Comparison of ENCODE assay signal across 8 cellular contexts in genomic region chr7:155299539-155300202, GRCh38. TPM values are rescaled to one million over a fixed set of nuclear protein-coding genes. Genes with fewer than 3 reads are reported as not detected.
A peak's percentile ranks its signal among the peaks of the same experiment; 100 is the strongest.
DNase-seq lines count a peak whose midpoint lies in the region; ATAC-seq and TF ChIP-seq lines count a peak whose summit lies in the region.

No MANE protein-coding gene starts in this region.

- 62 to 65% methylated on average over 8 of the region's 8 CpGs for WGBS in aorta, 2 donors

- H3K27ac ChIP-seq in coronary artery (peak overlapping the region; percentile 92 to 93), aorta (ENCODE audit: low read depth in 1 of 2, low read length in 2 of 2) (no peak overlapping the region)

- peak overlapping the region; percentile 96 to 99 (median 98) for H3K27ac Mint-ChIP-seq in naive B cell

- DNase-seq in NCI-H82 (lab: John Stamatoyannopoulos, UW) (peak; percentile 86), NCI-H82 treated with DMSO at 0.1 percent for 48 hours (lab: John Stamatoyannopoulos, UW; ENCODE audit: unreplicated experiment) (no peak), RKO (ENCODE audit: low spot score) (peak; percentile 77), coronary artery (ENCODE audit: low spot score) (no peak), naive B cell (no peak), aorta (no peak)

- H3K36me3 Mint-ChIP-seq in naive B cell, result peaks cover 5 to 7% of the 10 kb centered on the region in 2 donors

- H3K9me3 ChIP-seq in aorta (ENCODE audit: control insufficient read depth, low read length), result no peaks in the 10 kb centered on the region

- no peak for TF ChIP-seq CTCF in coronary artery (IDR thresholded peaks at IDR 0.05)

- no peaks in the 10 kb centered on the region for H3K27me3 ChIP-seq in aorta (ENCODE audit: control insufficient read depth in 1 of 2, insufficient read depth in 2 of 2, low read length in 1 of 2)

- no peaks in the 10 kb centered on the region for H3K27me3 Mint-ChIP-seq in naive B cell

- peaks cover 0 to 3% of the 10 kb centered on the region in 2 donors for H3K36me3 ChIP-seq in aorta (ENCODE audit: control insufficient read depth in 1 of 2, insufficient read depth in 2 of 2, low read length in 1 of 2)

- H3K4me1 Mint-ChIP-seq in naive B cell, result peaks cover 31 to 47% (median 45%) of the 10 kb centered on the region in 3 donors

- intact Hi-C loops in aorta (cut with DNase I), result loop anchor here (5.0 to 10.0 kb wide), 4 partner anchors 42 to 372 kb away; partner anchors contain the start of genes PAXIP1 (in 1 of the 2) and RBM33 (in 1 of the 2)

- peak overlapping the region; percentile 83 for H3K4me3 ChIP-seq in coronary artery
- peak overlapping the region in 1 of 2 donors; percentile 4 for H3K4me3 ChIP-seq in aorta (ENCODE audit: low read length in 2 of 2)

- H3K4me3 Mint-ChIP-seq in naive B cell, result peak overlapping the region; percentile 92 to 98 (median 94)

- ATAC-seq in naive B cell (ENCODE audit: low read depth in 2 of 2), result no peak
- no peak for ATAC-seq in HG02571 (IDR thresholded peaks at IDR 0.05; ENCODE audit: unreplicated experiment)
- no peak for ATAC-seq in HG03442 (IDR thresholded peaks at IDR 0.05; ENCODE audit: unreplicated experiment)
- no peak for ATAC-seq in aorta (ENCODE audit: low FRiP score)

- no peaks in the 10 kb centered on the region for H3K9me3 Mint-ChIP-seq in naive B cell

- H3K4me1 ChIP-seq in aorta (ENCODE audit: control insufficient read depth in 1 of 2, insufficient read depth in 2 of 2, low read length in 2 of 2), result no peaks in the 10 kb centered on the region

RNA-seq across cellular contexts. Expression of gene INSIG1, which starts 2.0 kb away (rescaled TPM):
- polyA plus RNA-seq in naive B cell (ENCODE audit: low read depth in 6 of 6), result 10 to 100 TPM; 55.4 to 85.8 (median 73.4) TPM
- 10 to 100 TPM; 37.7 to 48.3 TPM for total RNA-seq in aorta
- 10 to 100 TPM; 14.1 to 14.5 TPM for polyA plus RNA-seq in aorta

Comparison
In these comparisons a context has a peak if more than half of its experiments do, and no peak if none do; other contexts are left out.
1. DNase-seq: peak in NCI-H82 (single experiment) and RKO (single experiment); none in NCI-H82 treated with DMSO at 0.1 percent for 48 hours (single experiment), coronary artery (single experiment), naive B cell (single experiment) and aorta (0 of 2).
2. H3K27ac ChIP-seq: peak in coronary artery (2 of 2); none in aorta (0 of 2).